Comparison of ENCODE assay signal across 31 cellular contexts in the genomic region with DNA sequence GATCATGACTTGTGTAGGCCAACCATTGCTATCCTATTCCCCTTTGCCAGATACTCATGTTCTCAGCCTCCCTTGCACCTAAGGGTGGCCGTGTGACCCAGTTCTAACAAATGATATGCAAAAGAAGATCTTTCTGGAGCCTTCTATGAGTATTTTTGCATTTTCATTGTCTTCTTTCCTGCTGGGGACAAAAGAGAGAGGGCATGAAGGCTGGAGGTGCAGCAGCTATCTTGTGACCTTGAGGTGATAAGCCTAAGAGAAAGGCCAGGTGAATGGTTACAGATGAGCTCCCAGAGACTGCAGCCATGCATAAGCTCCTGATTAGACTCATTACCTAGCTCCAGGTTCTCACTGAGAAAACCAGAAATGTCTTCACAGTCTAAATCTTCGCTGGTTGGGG. TPM values are rescaled to one million over a fixed set of nuclear protein-coding genes. Genes with fewer than 3 reads are reported as not detected.
"Had no signal": no experiment of that assay in that cellular context is flagged by ENCODE, and none has a peak within 500 bp of the region (broad histone marks: within the 10 kb centered on the region; RNA-seq: fewer than 3 reads in every experiment).

No MANE protein-coding gene starts in this region.

- H3K9me3 ChIP-seq: colonic mucosa, esophagus squamous epithelium, gastrocnemius medialis, heart right ventricle, left lung, lower lobe of right lung, mucosa of descending colon had no signal

- DNase-seq: colonic mucosa; cortex of kidney; effector CD8-positive, alpha-beta T cell; effector memory CD8-positive, alpha-beta T cell; endodermal cell; erythroblast; esophagus squamous epithelium; foreskin fibroblast; foreskin melanocyte; gastrocnemius medialis; glutamatergic neuron; heart right ventricle; hippocampal formation; left cardiac atrium; left lung; left ventricle myocardium superior; lower lobe of right lung; mesenchymal stem cell; mucosa of descending colon; naive B cell had no signal

- ATAC-seq: effector memory CD8-positive, alpha-beta T cell; esophagus mucosa; gastrocnemius medialis; heart right ventricle; left cardiac atrium; left lung; left ventricle myocardium superior; lower lobe of right lung; mucosa of descending colon had no signal

- H3K27ac ChIP-seq: colonic mucosa, epithelial cell of prostate, esophagus squamous epithelium, gastrocnemius medialis, heart right ventricle, left lung, lower lobe of right lung had no signal

- H3K36me3 ChIP-seq: colonic mucosa, esophagus squamous epithelium, gastrocnemius medialis, heart right ventricle, left lung, lower lobe of right lung had no signal

- H3K4me3 ChIP-seq: colonic mucosa, esophagus squamous epithelium, gastrocnemius medialis, heart right ventricle, left lung, lower lobe of right lung, mucosa of descending colon had no signal

- H3K27me3 ChIP-seq: colonic mucosa, gastrocnemius medialis had no signal

- FAIRE-seq: endometrium, islet of Langerhans, keratinocyte had no signal

- H3K4me1 ChIP-seq: colonic mucosa, esophagus squamous epithelium, gastrocnemius medialis, heart right ventricle, left lung, lower lobe of right lung had no signal

RNA-seq across cellular contexts. Expression of gene PRKCB, which starts 38.8 kb away (rescaled TPM):
- total RNA-seq: dermis microvascular lymphatic vessel endothelial cell, glomerular endothelial cell, lung microvascular endothelial cell, myocyte had no signal

RNA-seq across cellular contexts. Expression of gene CHP2, which starts 42.1 kb away (rescaled TPM):
- total RNA-seq: dermis microvascular lymphatic vessel endothelial cell, glomerular endothelial cell, heart right ventricle, kidney epithelial cell, left cardiac atrium, left ventricle myocardium superior, lung microvascular endothelial cell, mesothelial cell of epicardium, myocyte had no signal
